ENCODE assay signal across 19 cellular contexts in genomic region chr12:62328296-62328921, GRCh38.
DNase-seq lines count a peak whose midpoint lies in the region; ATAC-seq and FAIRE-seq lines count a peak whose summit lies in the region.
"Had no signal": no experiment of that assay in that cellular context is flagged by ENCODE, and none has a peak within 500 bp of the region (broad histone marks: within the 10 kb centered on the region; RNA-seq: fewer than 3 reads in every experiment).

No MANE protein-coding gene starts in this region.

- peaks cover 29% of the 10 kb centered on the region for H3K36me3 Mint-ChIP-seq in T-cell

- POLR2A ChIA-PET in T-cell (lab: Charles Lee): no interaction called here

- no peaks in the 10 kb centered on the region for H3K9me3 Mint-ChIP-seq in T-cell

- H3K4me3 Mint-ChIP-seq in T-cell: no peak overlapping the region

- peak; percentile 12 for DNase-seq in CD1c-positive myeloid dendritic cell (ENCODE audit: extremely low spot score)
- peak; percentile 29 to 48 for DNase-seq in Kasumi-1 (lab: John Stamatoyannopoulos, UW)
- DNase-seq in T-cell: no peak
- DNase-seq in COR-L47 (lab: John Stamatoyannopoulos, UW): no peak
- DNase-seq in left cardiac atrium: no peak
- DNase-seq: DMS153, EL, NCI-H1417, NCI-H1930, NCI-H2171, NCI-H446 treated with DMSO at 0.1 percent for 48 hours, NCI-H748 treated with DMSO at 0.1 percent for 48 hours, SIG-M5, SW 1271 had no signal

- ATAC-seq in T-cell (replicated peaks in 1 of 4): no peak
- no peak for ATAC-seq in left cardiac atrium
- ATAC-seq in HG03571 (IDR thresholded peaks at IDR 0.05; ENCODE audit: unreplicated experiment): no peak

- intact Hi-C loops in left cardiac atrium (cut with DNase I): no loop called here

- CTCF ChIA-PET in T-cell (lab: Charles Lee): no interaction called here

- H3K27me3 Mint-ChIP-seq in T-cell: no peaks in the 10 kb centered on the region

- peaks cover 28 to 29% (median 29%) of the 10 kb centered on the region in 3 donors for H3K4me1 Mint-ChIP-seq in T-cell

- peak overlapping the region; percentile 16 to 73 for H3K27ac Mint-ChIP-seq in T-cell

- FAIRE-seq in islet of Langerhans (lab: Jason Lieb, UNC): peak; percentile 93
- FAIRE-seq: GM12891, GM19239, HTR-8/SVneo had no signal

Comparison
In these comparisons a context has a peak if more than half of its experiments do, and no peak if none do; other contexts are left out.
1. DNase-seq: peak in CD1c-positive myeloid dendritic cell (single experiment) and Kasumi-1 (2 of 2); none in T-cell (0 of 34), COR-L47 (single experiment) and left cardiac atrium (single experiment).